In genomic region chr7:92623544-92623943, GRCh38 we compare ENCODE assay signal across 16 cellular contexts. TPM values are rescaled to one million over a fixed set of nuclear protein-coding genes. Genes with fewer than 3 reads are reported as not detected.
DNase-seq lines count a peak whose midpoint lies in the region; ATAC-seq and TF ChIP-seq lines count a peak whose summit lies in the region.
"Had no signal": no experiment of that assay in that cellular context is flagged by ENCODE, and none has a peak within 500 bp of the region (broad histone marks: within the 10 kb centered on the region; RNA-seq: fewer than 3 reads in every experiment).

No MANE protein-coding gene starts in this region.

- peaks cover 23% of the 10 kb centered on the region for H3K9me3 Mint-ChIP-seq in T-helper 2 cell treated with Interferon-gamma antibody and Interleukin-4, amounts not matched to agents 5 μg/mL and 100 μg/mL, for 36 hours
- no peaks in the 10 kb centered on the region for H3K9me3 Mint-ChIP-seq in immature natural killer cell
- no peaks in the 10 kb centered on the region for H3K9me3 Mint-ChIP-seq in CD8-positive, alpha-beta memory T cell
- H3K9me3 Mint-ChIP-seq in CD4-positive, alpha-beta T cell, result no peaks in the 10 kb centered on the region
- H3K9me3 Mint-ChIP-seq: T-cell had no signal

- H2AFZ ChIP-seq in DND-41 (ENCODE audit: low read depth, low read length), result no peak overlapping the region

- POLR2A ChIA-PET in CD8-positive, alpha-beta memory T cell (lab: Charles Lee), result no interaction called here
- POLR2A ChIA-PET in CD4-positive, alpha-beta T cell (lab: Charles Lee), result no interaction called here

- no peaks in the 10 kb centered on the region for H4K20me1 ChIP-seq in DND-41 (ENCODE audit: insufficient read depth, low read length)

- DNase-seq in T-helper 2 cell treated with Interferon-gamma antibody and Interleukin-4, amounts not matched to agents 5 μg/mL and 100 μg/mL, for 36 hours (ENCODE audit: low spot score), result no peak
- DNase-seq in T-helper 2 cell, result no peak
- DNase-seq in DND-41, result no peak
- DNase-seq in OCI-M1 (lab: John Stamatoyannopoulos, UW), result peak; percentile 93
- DNase-seq in immature natural killer cell, result no peak
- no peak for DNase-seq in CD8-positive, alpha-beta memory T cell
- no peak for DNase-seq in CD4-positive, alpha-beta T cell
- DNase-seq: amygdala; central memory CD4-positive, alpha-beta T cell; DMS79 treated with DMSO at 0.1 percent for 48 hours; erythroblast; H7; NCI-H1694; Right ventricle myocardium superior; small intestine; T-cell had no signal

- H3K27me3 Mint-ChIP-seq in T-helper 2 cell treated with Interferon-gamma antibody and Interleukin-4, amounts not matched to agents 5 μg/mL and 100 μg/mL, for 36 hours (ENCODE audit: low read depth), result no peaks in the 10 kb centered on the region
- peaks cover 0 to 1% (median 0%) of the 10 kb centered on the region in 3 donors for H3K27me3 Mint-ChIP-seq in immature natural killer cell (ENCODE audit: low read depth in 3 of 3)
- H3K27me3 Mint-ChIP-seq in CD8-positive, alpha-beta memory T cell, result no peaks in the 10 kb centered on the region
- no peaks in the 10 kb centered on the region for H3K27me3 Mint-ChIP-seq in CD4-positive, alpha-beta T cell
- H3K27me3 Mint-ChIP-seq: T-cell had no signal

- peaks cover 64% of the 10 kb centered on the region for H3K36me3 Mint-ChIP-seq in T-helper 2 cell treated with Interferon-gamma antibody and Interleukin-4, amounts not matched to agents 5 μg/mL and 100 μg/mL, for 36 hours (ENCODE audit: low read depth)
- peaks cover 4 to 13% (median 6%) of the 10 kb centered on the region in 3 donors for H3K36me3 Mint-ChIP-seq in immature natural killer cell
- peaks cover 10 to 21% (median 13%) of the 10 kb centered on the region in 3 donors for H3K36me3 Mint-ChIP-seq in CD8-positive, alpha-beta memory T cell
- H3K36me3 Mint-ChIP-seq in CD4-positive, alpha-beta T cell (ENCODE audit: low read depth), result peaks cover 5% of the 10 kb centered on the region

- no peaks in the 10 kb centered on the region for H3K9me3 ChIP-seq in DND-41 (ENCODE audit: insufficient read depth, low read length, severe bottlenecking)
- H3K9me3 ChIP-seq in CD8-positive, alpha-beta memory T cell (ENCODE audit: low read length), result no peaks in the 10 kb centered on the region
- no peaks in the 10 kb centered on the region for H3K9me3 ChIP-seq in CD4-positive, alpha-beta T cell (ENCODE audit: control insufficient read depth, low read length)

- ATAC-seq in DND-41 (ENCODE audit: insufficient read depth, low read depth), result no peak
- ATAC-seq in CD4-positive, alpha-beta T cell (ENCODE audit: poor library complexity), result no peak
- ATAC-seq: T-cell had no signal

- peaks cover 55% of the 10 kb centered on the region for H3K4me1 Mint-ChIP-seq in T-helper 2 cell treated with Interferon-gamma antibody and Interleukin-4, amounts not matched to agents 5 μg/mL and 100 μg/mL, for 36 hours (ENCODE audit: low read depth)
- H3K4me1 Mint-ChIP-seq in immature natural killer cell, result peaks cover 38 to 43% of the 10 kb centered on the region in 2 donors
- H3K4me1 Mint-ChIP-seq in CD8-positive, alpha-beta memory T cell, result peaks cover 25 to 57% (median 57%) of the 10 kb centered on the region in 3 donors
- peaks cover 28% of the 10 kb centered on the region for H3K4me1 Mint-ChIP-seq in CD4-positive, alpha-beta T cell (ENCODE audit: low read depth)

- peak overlapping the region; percentile 15 for H3K27ac Mint-ChIP-seq in T-helper 2 cell treated with Interferon-gamma antibody and Interleukin-4, amounts not matched to agents 5 μg/mL and 100 μg/mL, for 36 hours
- H3K27ac Mint-ChIP-seq in immature natural killer cell, result peak overlapping the region in 5 of 6 donors; percentile 9 to 52 (median 43)
- H3K27ac Mint-ChIP-seq in CD8-positive, alpha-beta memory T cell, result peak overlapping the region in 4 of 8 donors; percentile 7 to 30 (median 18)
- H3K27ac Mint-ChIP-seq in CD4-positive, alpha-beta T cell, result no peak overlapping the region

- no peak overlapping the region for H3K4me3 ChIP-seq in DND-41 (ENCODE audit: low read depth in 1 of 2, low read length in 2 of 2)
- no peak overlapping the region for H3K4me3 ChIP-seq in CD8-positive, alpha-beta memory T cell (ENCODE audit: low read length)

- peaks cover 96% of the 10 kb centered on the region for H3K79me2 ChIP-seq in DND-41 (ENCODE audit: insufficient read depth, low read length)

- H3K4me1 ChIP-seq in DND-41 (ENCODE audit: insufficient read depth, low read length), result peaks cover 79% of the 10 kb centered on the region
- peaks cover 30% of the 10 kb centered on the region for H3K4me1 ChIP-seq in CD8-positive, alpha-beta memory T cell (ENCODE audit: insufficient read depth, low read length)

- no peak for TF ChIP-seq CTCF in DND-41 (IDR thresholded peaks at IDR 0.05; ENCODE audit: borderline replicate concordance, extremely low read depth, low read length, poor library complexity, severe bottlenecking)
- no peak for TF ChIP-seq CTCF in CD4-positive, alpha-beta T cell (IDR thresholded peaks at IDR 0.05)

- H3K9ac ChIP-seq in DND-41 (ENCODE audit: low read depth, low read length), result peak overlapping the region; percentile 37; the same call in 1 of the 2 replicates

- H3K4me2 ChIP-seq in DND-41 (ENCODE audit: insufficient read depth, low read length), result no peak overlapping the region

- H3K27me3 ChIP-seq in DND-41 (ENCODE audit: insufficient read depth, low read length, poor library complexity), result no peaks in the 10 kb centered on the region
- H3K27me3 ChIP-seq in CD8-positive, alpha-beta memory T cell (ENCODE audit: insufficient read depth, low read length, poor library complexity, severe bottlenecking), result no peaks in the 10 kb centered on the region
- no peaks in the 10 kb centered on the region for H3K27me3 ChIP-seq in CD4-positive, alpha-beta T cell (ENCODE audit: control insufficient read depth, insufficient read depth, low read length)

- peak overlapping the region; percentile 80 for H3K27ac ChIP-seq in DND-41 (ENCODE audit: low read length)
- no peak overlapping the region for H3K27ac ChIP-seq in CD8-positive, alpha-beta memory T cell (ENCODE audit: low read depth, low read length)
- H3K27ac ChIP-seq in CD4-positive, alpha-beta T cell (ENCODE audit: low read depth, low read length), result no peak overlapping the region

- intact Hi-C loops in CD4-positive, alpha-beta T cell (cut with DNase I, micrococcal nuclease), result loop anchor here (2.0 to 5.0 kb wide), 2 partner anchors 63 to 69 kb away; no protein-coding TSS in a partner anchor

- peaks cover 83% of the 10 kb centered on the region for H3K36me3 ChIP-seq in DND-41 (ENCODE audit: insufficient read depth, low read length)
- no peaks in the 10 kb centered on the region for H3K36me3 ChIP-seq in CD8-positive, alpha-beta memory T cell (ENCODE audit: insufficient read depth, low read length)

- peak overlapping the region; percentile 2 for H3K4me3 Mint-ChIP-seq in T-helper 2 cell treated with Interferon-gamma antibody and Interleukin-4, amounts not matched to agents 5 μg/mL and 100 μg/mL, for 36 hours
- no peak overlapping the region for H3K4me3 Mint-ChIP-seq in immature natural killer cell
- H3K4me3 Mint-ChIP-seq in CD8-positive, alpha-beta memory T cell, result no peak overlapping the region
- no peak overlapping the region for H3K4me3 Mint-ChIP-seq in CD4-positive, alpha-beta T cell
- H3K4me3 Mint-ChIP-seq: T-cell had no signal

- CTCF ChIA-PET in CD8-positive, alpha-beta memory T cell (lab: Charles Lee), result interaction anchor here (5.9 kb wide), 1 partner anchor 210 kb away, joined by 45 read pairs; no protein-coding TSS in a partner anchor
- CTCF ChIA-PET in CD4-positive, alpha-beta T cell (lab: Charles Lee), result no interaction called here

RNA-seq across cellular contexts. Expression of gene FAM133B, which starts 33.4 kb away (rescaled TPM):
- 10 to 100 TPM in 2 of 3 donors, 1 to 10 TPM in 1; 7.4 to 20.5 (median 19.4) TPM for polyA plus RNA-seq in immature natural killer cell
- total RNA-seq in CD8-positive, alpha-beta memory T cell, result 10 to 100 TPM; 29.3 to 31.5 TPM
- polyA plus RNA-seq in CD8-positive, alpha-beta memory T cell, result 20.8 TPM
- 10 to 100 TPM; 81.2 to 83.8 TPM for total RNA-seq in CD4-positive, alpha-beta T cell
